Comparison of ENCODE assay signal across 23 cellular contexts in the genomic region with DNA sequence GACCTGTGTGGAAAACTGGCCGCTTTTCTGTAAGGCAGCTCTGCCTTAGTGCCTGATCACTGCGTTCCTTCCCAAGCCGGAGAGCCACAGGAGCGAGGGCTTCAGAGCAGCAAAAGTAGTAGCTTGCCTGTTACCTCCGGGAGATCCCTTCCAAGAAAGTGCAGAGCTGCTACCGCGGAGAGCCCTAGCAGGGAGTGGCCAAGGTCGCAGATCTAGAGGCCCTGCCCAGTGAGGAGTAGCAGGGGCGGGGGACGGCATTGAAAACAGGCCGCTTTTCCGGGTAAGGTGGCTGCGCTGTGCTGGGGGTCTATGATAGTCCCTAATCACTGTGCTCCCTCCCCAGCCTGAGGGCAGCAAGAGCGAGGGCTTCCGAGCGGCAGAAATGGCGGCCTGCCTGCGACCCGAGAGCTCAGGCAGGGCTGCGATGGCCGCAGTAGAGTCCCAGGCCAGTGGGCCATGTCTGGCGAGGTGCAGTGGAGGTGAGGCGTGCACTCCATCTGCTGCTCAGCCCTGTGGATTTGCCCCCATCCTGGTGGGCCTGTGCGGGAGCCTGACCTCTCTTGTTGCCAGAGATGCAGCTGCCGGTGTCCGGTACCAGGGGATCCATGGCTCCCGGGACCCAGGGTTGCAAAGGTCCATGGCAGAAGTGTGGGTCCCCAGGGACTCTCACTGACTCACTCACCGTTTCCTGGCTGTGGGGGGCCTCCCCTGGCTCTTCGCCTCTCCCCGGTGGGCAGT.
"Had no signal": no experiment of that assay in that cellular context is flagged by ENCODE, and none has a peak within 500 bp of the region (broad histone marks: within the 10 kb centered on the region; RNA-seq: fewer than 3 reads in every experiment).

No MANE protein-coding gene starts in this region.

- H3K36me3 ChIP-seq: neutrophil, SJSA1, thyroid gland had no signal

- H3K9ac ChIP-seq: parathyroid adenoma had no signal

- H3K9me3 ChIP-seq: neutrophil, psoas muscle, SJSA1, thyroid gland had no signal

- DNase-seq: activated CD4-positive, alpha-beta T cell treated with anti-CD3 and anti-CD28 coated beads for 4 hours; activated CD4-positive, alpha-beta T cell treated with anti-CD3 and anti-CD28 coated beads, Interleukin-2, amount 50 U/mL, for 4 hours; activated CD8-positive, alpha-beta memory T cell treated with anti-CD3 and anti-CD28 coated beads for 24 hours; activated effector memory CD4-positive, alpha-beta T cell treated with anti-CD3 and anti-CD28 coated beads, Interleukin-2, amount 50 U/mL, for 16 hours; activated naive CD4-positive, alpha-beta T cell treated with anti-CD3 and anti-CD28 coated beads for 36 hours; activated naive CD8-positive, alpha-beta T cell treated with anti-CD3 and anti-CD28 coated beads, Interleukin-2, amount 10 ng/mL, durations not matched to agents 7 days and 5 days; central memory CD4-positive, alpha-beta T cell; foreskin fibroblast; islet precursor cell; left colon; mammary epithelial cell; psoas muscle; stimulated activated naive CD4-positive, alpha-beta T cell; T-helper 1 cell; thyroid gland had no signal

- H3K27ac Mint-ChIP-seq: activated naive CD4-positive, alpha-beta T cell treated with anti-CD3 and anti-CD28 coated beads for 36 hours; activated naive CD8-positive, alpha-beta T cell treated with anti-CD3 and anti-CD28 coated beads, Interleukin-2, amount 10 ng/mL, durations not matched to agents 7 days and 5 days; activated T-helper 1 cell treated with anti-CD3 and anti-CD28 coated beads, Interleukin-12 subunit alpha, Interleukin-12 subunit beta, Interleukin-2, Interleukin-4 antibody, amounts not matched to agents 30 ng/mL and 10 ng/mL and 1 ng/mL, durations not matched to agents 14 hours and 24 hours and 36 hours; nephron; T-helper 2 cell treated with Interferon-gamma antibody and Interleukin-4, amounts not matched to agents 5 μg/mL and 100 μg/mL, for 36 hours had no signal

- H3K4me1 Mint-ChIP-seq: activated naive CD8-positive, alpha-beta T cell treated with anti-CD3 and anti-CD28 coated beads, Interleukin-2, amount 10 ng/mL, durations not matched to agents 7 days and 5 days; nephron had no signal

- H3K9me3 Mint-ChIP-seq: T-helper 2 cell treated with Interferon-gamma antibody and Interleukin-4, amounts not matched to agents 5 μg/mL and 100 μg/mL, for 36 hours had no signal

- H3K4me3 Mint-ChIP-seq: activated naive CD4-positive, alpha-beta T cell treated with anti-CD3 and anti-CD28 coated beads for 36 hours; activated naive CD8-positive, alpha-beta T cell treated with anti-CD3 and anti-CD28 coated beads, Interleukin-2, amount 10 ng/mL, durations not matched to agents 7 days and 5 days; activated T-helper 1 cell treated with anti-CD3 and anti-CD28 coated beads, Interleukin-12 subunit alpha, Interleukin-12 subunit beta, Interleukin-2, Interleukin-4 antibody, amounts not matched to agents 30 ng/mL and 10 ng/mL and 1 ng/mL, durations not matched to agents 14 hours and 24 hours and 36 hours; nephron; T-helper 2 cell treated with Interferon-gamma antibody and Interleukin-4, amounts not matched to agents 5 μg/mL and 100 μg/mL, for 36 hours had no signal

- H2AFZ ChIP-seq: parathyroid adenoma had no signal

- H3K4me3 ChIP-seq: coronary artery, psoas muscle, SJSA1, thyroid gland had no signal

- H3K27me3 Mint-ChIP-seq: activated naive CD8-positive, alpha-beta T cell treated with anti-CD3 and anti-CD28 coated beads, Interleukin-2, amount 10 ng/mL, durations not matched to agents 7 days and 5 days had no signal

- H3K4me1 ChIP-seq: parathyroid adenoma, psoas muscle, SJSA1, thyroid gland had no signal

- ATAC-seq: esophagus mucosa, left colon, psoas muscle had no signal

- H3K27me3 ChIP-seq: neutrophil, SJSA1, thyroid gland had no signal

- H3K36me3 Mint-ChIP-seq: activated naive CD8-positive, alpha-beta T cell treated with anti-CD3 and anti-CD28 coated beads, Interleukin-2, amount 10 ng/mL, durations not matched to agents 7 days and 5 days had no signal

- H3K27ac ChIP-seq: coronary artery, neutrophil, parathyroid adenoma, psoas muscle, SJSA1, thyroid gland had no signal
